In genomic region chr15:48559270-48559669, GRCh38 we compare ENCODE assay signal across 10 cellular contexts.
DNase-seq lines count a peak whose midpoint lies in the region; ATAC-seq and TF ChIP-seq lines count a peak whose summit lies in the region.
"Had no signal": no experiment of that assay in that cellular context is flagged by ENCODE, and none has a peak within 500 bp of the region (broad histone marks: within the 10 kb centered on the region; RNA-seq: fewer than 3 reads in every experiment).

No MANE protein-coding gene starts in this region.

- no peak for TF ChIP-seq RAD21 in IMR-90 (IDR thresholded peaks at IDR 0.05; ENCODE audit: low read length)

- no TSS peak for BruUV-seq in IMR-90 (replicated peaks; lab: Mats Ljungman, UMichigan)

- H2BK15ac ChIP-seq in IMR-90 (ENCODE audit: low read depth, low read length) (peak overlapping the region; percentile 17; the same call in 2 of the 3 replicates), mesendoderm (replicated peaks; ENCODE audit: low read depth) (no peak overlapping the region)

- H3K36me3 ChIP-seq in IMR-90 (ENCODE audit: control insufficient read depth, insufficient read depth, low read length) (peaks cover 4% of the 10 kb centered on the region; the same call in 1 of the 2 replicates), mesendoderm (ENCODE audit: control insufficient read depth, insufficient read depth, low read length) (no peaks in the 10 kb centered on the region), suprapubic skin (no peaks in the 10 kb centered on the region)
- H3K36me3 ChIP-seq: WERI-Rb-1 had no signal

- H3K36me3 Mint-ChIP-seq in activated naive CD4-positive, alpha-beta T cell treated with anti-CD3 and anti-CD28 coated beads for 36 hours (ENCODE audit: low read depth), result no peaks in the 10 kb centered on the region
- H3K36me3 Mint-ChIP-seq: activated naive CD8-positive, alpha-beta T cell had no signal

- no peaks in the 10 kb centered on the region for H3K27me3 Mint-ChIP-seq in activated naive CD4-positive, alpha-beta T cell treated with anti-CD3 and anti-CD28 coated beads for 36 hours (ENCODE audit: low read depth)

- H3K23ac ChIP-seq in IMR-90 (ENCODE audit: low read depth, low read length) (peak overlapping the region; percentile 21; the same call in 1 of the 2 replicates), mesendoderm (ENCODE audit: low read length) (no peak overlapping the region)

- H2AK9ac ChIP-seq in IMR-90 (replicated peaks; ENCODE audit: low read depth, low read length, poor library complexity), result no peak overlapping the region

- peak overlapping the region; percentile 30; the same call in 1 of the 2 replicates for H2BK20ac ChIP-seq in IMR-90 (ENCODE audit: low read depth, low read length)

- H3K4ac ChIP-seq in IMR-90 (ENCODE audit: low read depth, low read length), result peak overlapping the region; percentile 49
- no peak overlapping the region for H3K4ac ChIP-seq in mesendoderm (ENCODE audit: low read depth, low read length)

- no CpG with 5 or more reads among the region's 5 CpGs for WGBS in IMR-90 (ENCODE audit: extremely low coverage in 2 of 2, insufficient read length in 1 of 2), 2 experiments
- no CpG with 5 or more reads among the region's 5 CpGs for WGBS in mesendoderm (ENCODE audit: extremely low coverage, insufficient coverage, low lambda C conversion rate)
- 64% methylated on average over 5 of the region's 5 CpGs for WGBS in suprapubic skin

- H3K18ac ChIP-seq in IMR-90 (ENCODE audit: low read depth, low read length), result peak overlapping the region; percentile 65; the same call in 1 of the 2 replicates
- peak overlapping the region; percentile 56 for H3K18ac ChIP-seq in mesendoderm (ENCODE audit: low read length)

- H3K27ac Mint-ChIP-seq in activated naive CD4-positive, alpha-beta T cell treated with anti-CD3 and anti-CD28 coated beads for 36 hours, result no peak overlapping the region
- H3K27ac Mint-ChIP-seq: activated naive CD8-positive, alpha-beta T cell had no signal

- H4K5ac ChIP-seq in IMR-90 (ENCODE audit: low read depth, low read length), result no peak overlapping the region
- no peak overlapping the region for H4K5ac ChIP-seq in mesendoderm (ENCODE audit: low read length)

- H4K91ac ChIP-seq in IMR-90 (ENCODE audit: insufficient read depth, low read depth, low read length), result peak overlapping the region; percentile 33; the same call in 1 of the 2 replicates

- peak overlapping the region; percentile 25 for H3K4me2 ChIP-seq in IMR-90 (ENCODE audit: low read depth, low read length)
- H3K4me2 ChIP-seq in mesendoderm (ENCODE audit: low read length), result no peak overlapping the region

- H4K8ac ChIP-seq in IMR-90 (ENCODE audit: low read depth in 2 of 2, low read length in 2 of 2), result peak overlapping the region in 1 of 2 experiments; percentile 81; a peak in 3 of 4 replicates
- no peak overlapping the region for H4K8ac ChIP-seq in mesendoderm (ENCODE audit: low read depth, low read length)

- H3K56ac ChIP-seq in IMR-90 (ENCODE audit: extremely low read depth, insufficient read depth, low read length), result peak overlapping the region; percentile 29; the same call in 1 of the 2 replicates
- H3K56ac ChIP-seq in mesendoderm (ENCODE audit: low read length), result peak overlapping the region; percentile 51

- H3K4me1 ChIP-seq in IMR-90 (ENCODE audit: control insufficient read depth, insufficient read depth, low read length), result peaks cover 23% of the 10 kb centered on the region
- peaks cover 4% of the 10 kb centered on the region for H3K4me1 ChIP-seq in mesendoderm (ENCODE audit: control insufficient read depth, low read depth, low read length)
- peaks cover 9% of the 10 kb centered on the region for H3K4me1 ChIP-seq in suprapubic skin

- TF ChIP-seq CTCF in IMR-90 (conservative IDR thresholded peaks at IDR 0.05; ENCODE audit: low read depth, low read length), result no peak
- no peak for TF ChIP-seq CTCF in suprapubic skin (IDR thresholded peaks at IDR 0.05)

- no peak overlapping the region for H3K4me3 Mint-ChIP-seq in activated naive CD4-positive, alpha-beta T cell treated with anti-CD3 and anti-CD28 coated beads for 36 hours
- H3K4me3 Mint-ChIP-seq: activated naive CD8-positive, alpha-beta T cell had no signal

- H3K9me3 ChIP-seq in IMR-90 (ENCODE audit: control insufficient read depth, insufficient read depth, low read length) (no peaks in the 10 kb centered on the region), suprapubic skin (no peaks in the 10 kb centered on the region)

- intact Hi-C loops in IMR-90 (cut with micrococcal nuclease), result no loop called here
- intact Hi-C loops in activated naive CD4-positive, alpha-beta T cell treated with anti-CD3 and anti-CD28 coated beads for 36 hours (cut with micrococcal nuclease), result no loop called here

- POLR2A ChIA-PET in IMR-90 (lab: Charles Lee; ENCODE audit: unreplicated experiment), result interaction anchor here (0.5 to 0.6 kb wide), 2 partner anchors 12 to 68 kb away, joined by 3 to 7 read pairs; no protein-coding TSS in a partner anchor

- H3K27me3 ChIP-seq in IMR-90 (ENCODE audit: control insufficient read depth, insufficient read depth, low read length), result no peaks in the 10 kb centered on the region
- H3K27me3 ChIP-seq in mesendoderm (ENCODE audit: insufficient read depth, low read length, poor library complexity), result no peaks in the 10 kb centered on the region
- no peaks in the 10 kb centered on the region for H3K27me3 ChIP-seq in suprapubic skin

- H3K79me2 ChIP-seq in mesendoderm (ENCODE audit: control insufficient read depth, insufficient read depth, low read length), result no peaks in the 10 kb centered on the region

- H3K79me1 ChIP-seq in IMR-90 (ENCODE audit: low read depth in 1 of 2, low read length in 2 of 2) (peaks cover 43 to 88% of the 10 kb centered on the region in 2 experiments), mesendoderm (ENCODE audit: low read length) (no peaks in the 10 kb centered on the region)

- H2BK120ac ChIP-seq in IMR-90 (ENCODE audit: low read depth, low read length) (peak overlapping the region; percentile 72), mesendoderm (ENCODE audit: low read depth, low read length) (no peak overlapping the region)

- in situ Hi-C loops in IMR-90 (cut with MboI; ENCODE audit: low sequenced_read_pairs), result no loop called here

- H3K9me1 ChIP-seq in IMR-90 (ENCODE audit: insufficient read depth, low read length), result peaks cover 10% of the 10 kb centered on the region

- dilution Hi-C loops in IMR-90 (cut with HindIII; ENCODE audit: low sequenced_read_pairs, unreplicated experiment), result no loop called here

- H2BK5ac ChIP-seq in IMR-90 (ENCODE audit: low read depth, low read length, poor library complexity, severe bottlenecking) (peak overlapping the region; percentile 73), mesendoderm (ENCODE audit: low read length) (no peak overlapping the region)

- TF ChIP-seq POLR2A in IMR-90 (IDR thresholded peaks at IDR 0.05; ENCODE audit: low read depth, low read length) (no peak), suprapubic skin (IDR thresholded peaks at IDR 0.05) (no peak)

- ATAC-seq in IMR-90 (ENCODE audit: low read depth) (peak; percentile 82), HG02870 (IDR thresholded peaks at IDR 0.05; ENCODE audit: unreplicated experiment) (no peak), HG02852 (IDR thresholded peaks at IDR 0.05; ENCODE audit: unreplicated experiment) (no peak)

- DNase-seq in IMR-90 (peak; percentile 87), dermis blood vessel endothelial cell (peak; percentile 52), mesendoderm (peak; percentile 63), suprapubic skin (ENCODE audit: low spot score in 2 of 2) (peak in 1 of 2 donors; percentile 65), occipital lobe (lab: John Stamatoyannopoulos, UW) (no peak)
- DNase-seq in activated naive CD4-positive, alpha-beta T cell treated with anti-CD3 and anti-CD28 coated beads for 36 hours, result no peak
- DNase-seq: WERI-Rb-1 had no signal

- CTCF ChIA-PET in IMR-90 (lab: Yijun Ruan, JAX), result no interaction called here
- CTCF ChIA-PET in activated naive CD4-positive, alpha-beta T cell treated with anti-CD3 and anti-CD28 coated beads for 36 hours (lab: Charles Lee), result no interaction called here

- H2AFZ ChIP-seq in IMR-90 (replicated peaks; ENCODE audit: low read length, poor library complexity), result peak overlapping the region; percentile 9

- no peaks in the 10 kb centered on the region for H3K4me1 Mint-ChIP-seq in activated naive CD4-positive, alpha-beta T cell treated with anti-CD3 and anti-CD28 coated beads for 36 hours (ENCODE audit: low read depth)

- H2AK5ac ChIP-seq in IMR-90 (ENCODE audit: low read depth, low read length), result 0 out of 2 replicates have a peak overlapping the region, but pooled peaks have one; percentile 6
- no peak overlapping the region for H2AK5ac ChIP-seq in mesendoderm (ENCODE audit: low read length)

- H3K9me3 Mint-ChIP-seq in activated naive CD4-positive, alpha-beta T cell treated with anti-CD3 and anti-CD28 coated beads for 36 hours, result no peaks in the 10 kb centered on the region

- H3K4me3 ChIP-seq in IMR-90 (ENCODE audit: insufficient read depth, low read depth, low read length), result no peak overlapping the region
- H3K4me3 ChIP-seq in mesendoderm (ENCODE audit: low read length), result no peak overlapping the region
- no peak overlapping the region for H3K4me3 ChIP-seq in suprapubic skin

- H4K20me1 ChIP-seq in IMR-90 (ENCODE audit: insufficient read depth, low read length), result 0 out of 2 replicates have a peak, but pooled peaks cover 3% of the 10 kb centered on the region

- H3K14ac ChIP-seq in IMR-90 (replicated peaks; ENCODE audit: low read depth, low read length), result peak overlapping the region; percentile 80

- TF ChIP-seq EP300 in suprapubic skin (IDR thresholded peaks at IDR 0.05), result no peak

- peak overlapping the region; percentile 49 for H3K27ac ChIP-seq in IMR-90 (ENCODE audit: insufficient read depth, low read length)
- H3K27ac ChIP-seq in mesendoderm (ENCODE audit: low read depth, low read length), result no peak overlapping the region
- H3K27ac ChIP-seq in suprapubic skin, result peak overlapping the region; percentile 19
- H3K27ac ChIP-seq: WERI-Rb-1 had no signal

- H3K9ac ChIP-seq in IMR-90 (ENCODE audit: low read depth, low read length), result peak overlapping the region; percentile 37
- no peak overlapping the region for H3K9ac ChIP-seq in mesendoderm (ENCODE audit: low read length)

TF ChIP-seq in IMR-90, 13 proteins besides CTCF, POLR2A, EP300 and RAD21 (continues in another document):
- TF ChIP-seq CEBPB (IDR thresholded peaks at IDR 0.05; ENCODE audit: low read depth, low read length), result no peak
- TF ChIP-seq ELK1 (IDR thresholded peaks at IDR 0.05; ENCODE audit: borderline replicate concordance, low read depth, low read length), result no peak
- no peak for TF ChIP-seq MAFK (IDR thresholded peaks at IDR 0.05; ENCODE audit: low read depth, low read length)
- no peak for TF ChIP-seq RFX5 (IDR thresholded peaks at IDR 0.05; ENCODE audit: low read depth, low read length)

Comparison
In these comparisons a context has a peak if more than half of its experiments do, and no peak if none do; other contexts are left out.
1. DNase-seq: peak in IMR-90 (single experiment), dermis blood vessel endothelial cell (single experiment) and mesendoderm (single experiment); none in activated naive CD4-positive, alpha-beta T cell treated with anti-CD3 and anti-CD28 coated beads for 36 hours (single experiment) and occipital lobe (single experiment).